11 cellular contexts compared by ENCODE assay signal in genomic region chr12:124481257-124481750, GRCh38.
DNase-seq lines count a peak whose midpoint lies in the region; ATAC-seq and TF ChIP-seq lines count a peak whose summit lies in the region.
"Had no signal": no experiment of that assay in that cellular context is flagged by ENCODE, and none has a peak within 500 bp of the region (broad histone marks: within the 10 kb centered on the region; RNA-seq: fewer than 3 reads in every experiment).

No MANE protein-coding gene starts in this region.

- peak overlapping the region; percentile 43 for H2AFZ ChIP-seq in IMR-90 (replicated peaks; ENCODE audit: low read length, poor library complexity)

- ATAC-seq in CD8-positive, alpha-beta T cell, result no peak
- no peak for ATAC-seq in IMR-90 (ENCODE audit: low read depth)
- ATAC-seq in central memory CD8-positive, alpha-beta T cell (replicated peaks; ENCODE audit: extremely low read depth, poor library complexity, severe bottlenecking), result no peak
- no peak for ATAC-seq in T-cell (replicated peaks in 1 of 4)

- H3K27ac Mint-ChIP-seq in CD8-positive, alpha-beta T cell, result peak overlapping the region; percentile 49
- peak overlapping the region; percentile 82 for H3K27ac Mint-ChIP-seq in central memory CD8-positive, alpha-beta T cell (ENCODE audit: low read depth)
- H3K27ac Mint-ChIP-seq in nephron (peak overlapping the region; percentile 47 to 90 (median 60)), T-cell (peak overlapping the region in 1 of 2 donors; percentile 4)

- H3K4ac ChIP-seq in IMR-90 (ENCODE audit: low read depth, low read length), result no peak overlapping the region

- in situ Hi-C loops in IMR-90 (cut with MboI; ENCODE audit: low sequenced_read_pairs), result no loop called here

- H3K27me3 ChIP-seq in CD8-positive, alpha-beta T cell (ENCODE audit: insufficient read depth, low read length), result no peaks in the 10 kb centered on the region
- H3K27me3 ChIP-seq in IMR-90 (ENCODE audit: control insufficient read depth, insufficient read depth, low read length), result no peaks in the 10 kb centered on the region

- no peak overlapping the region for H3K4me3 Mint-ChIP-seq in CD8-positive, alpha-beta T cell
- H3K4me3 Mint-ChIP-seq in central memory CD8-positive, alpha-beta T cell, result peak overlapping the region; percentile 65
- H3K4me3 Mint-ChIP-seq in nephron, result no peak overlapping the region
- H3K4me3 Mint-ChIP-seq in T-cell, result peak overlapping the region in 1 of 3 donors; percentile 23

- H3K9ac ChIP-seq in IMR-90 (ENCODE audit: low read depth, low read length), result no peak overlapping the region

- H3K56ac ChIP-seq in IMR-90 (ENCODE audit: extremely low read depth, insufficient read depth, low read length), result no peak overlapping the region

- BruUV-seq in IMR-90 (replicated peaks; lab: Mats Ljungman, UMichigan), result no TSS peak

- 93% methylated on average over 10 of the region's 17 CpGs; no CpG with 5 or more reads in 1 of the 2 experiments for WGBS in IMR-90 (ENCODE audit: extremely low coverage in 2 of 2, insufficient read length in 1 of 2), 2 experiments

- H2AK5ac ChIP-seq in IMR-90 (ENCODE audit: low read depth, low read length), result no peak overlapping the region

- H3K27me3 Mint-ChIP-seq in CD8-positive, alpha-beta T cell (ENCODE audit: low read depth), result no peaks in the 10 kb centered on the region
- H3K27me3 Mint-ChIP-seq in central memory CD8-positive, alpha-beta T cell, result no peaks in the 10 kb centered on the region
- no peaks in the 10 kb centered on the region for H3K27me3 Mint-ChIP-seq in nephron (ENCODE audit: low read depth)
- no peaks in the 10 kb centered on the region for H3K27me3 Mint-ChIP-seq in T-cell

- TF ChIP-seq POLR2A in IMR-90 (IDR thresholded peaks at IDR 0.05; ENCODE audit: low read depth, low read length), result no peak

- no peak overlapping the region for H3K18ac ChIP-seq in IMR-90 (ENCODE audit: low read depth, low read length)

- H3K9me3 Mint-ChIP-seq in CD8-positive, alpha-beta T cell, result no peaks in the 10 kb centered on the region
- H3K9me3 Mint-ChIP-seq in central memory CD8-positive, alpha-beta T cell, result no peaks in the 10 kb centered on the region
- H3K9me3 Mint-ChIP-seq in nephron (no peaks in the 10 kb centered on the region), T-cell (no peaks in the 10 kb centered on the region)

- TF ChIP-seq RAD21 in IMR-90 (IDR thresholded peaks at IDR 0.05; ENCODE audit: low read length), result no peak

- no peak overlapping the region for H2BK20ac ChIP-seq in IMR-90 (ENCODE audit: low read depth, low read length)

- no peak overlapping the region for H2BK120ac ChIP-seq in IMR-90 (ENCODE audit: low read depth, low read length)

- H3K4me1 Mint-ChIP-seq in CD8-positive, alpha-beta T cell (ENCODE audit: low read depth), result peaks cover 34% of the 10 kb centered on the region
- peaks cover 46% of the 10 kb centered on the region for H3K4me1 Mint-ChIP-seq in central memory CD8-positive, alpha-beta T cell
- peaks cover 33% of the 10 kb centered on the region for H3K4me1 Mint-ChIP-seq in nephron
- H3K4me1 Mint-ChIP-seq in T-cell, result peaks cover 24 to 42% (median 30%) of the 10 kb centered on the region in 3 donors

- H3K9me3 ChIP-seq in CD8-positive, alpha-beta T cell (ENCODE audit: low read length), result no peaks in the 10 kb centered on the region
- H3K9me3 ChIP-seq in IMR-90 (ENCODE audit: control insufficient read depth, insufficient read depth, low read length), result no peaks in the 10 kb centered on the region

- DNase-seq in CD8-positive, alpha-beta T cell, result no peak
- DNase-seq in IMR-90 (no peak), NCI-H526 (lab: John Stamatoyannopoulos, UW) (no peak), NCI-H2196 treated with DMSO at 0.1 percent for 48 hours (lab: John Stamatoyannopoulos, UW; ENCODE audit: unreplicated experiment) (no peak), T-cell (no peak), germinal center (ENCODE audit: low spot score) (no peak)
- no peak for DNase-seq in central memory CD8-positive, alpha-beta T cell (ENCODE audit: low spot score in 2 of 2)
- DNase-seq: activated naive CD4-positive, alpha-beta T cell treated with Interleukin-2 at 50 U/mL for 16 hours; T-helper 9 cell had no signal

- intact Hi-C loops in CD8-positive, alpha-beta T cell (cut with DNase I, micrococcal nuclease), result no loop called here
- intact Hi-C loops in IMR-90 (cut with micrococcal nuclease), result no loop called here

- peaks cover 8% of the 10 kb centered on the region for H3K9me1 ChIP-seq in IMR-90 (ENCODE audit: insufficient read depth, low read length)

- no peak overlapping the region for H2AK9ac ChIP-seq in IMR-90 (replicated peaks; ENCODE audit: low read depth, low read length, poor library complexity)

- peaks cover 4% of the 10 kb centered on the region for H3K4me1 ChIP-seq in CD8-positive, alpha-beta T cell (ENCODE audit: insufficient read depth, low read length)
- peaks cover 7% of the 10 kb centered on the region; the same call in 1 of the 2 replicates for H3K4me1 ChIP-seq in IMR-90 (ENCODE audit: control insufficient read depth, insufficient read depth, low read length)

- dilution Hi-C loops in IMR-90 (cut with HindIII; ENCODE audit: low sequenced_read_pairs, unreplicated experiment), result no loop called here

- peaks cover 66% of the 10 kb centered on the region for H3K36me3 Mint-ChIP-seq in CD8-positive, alpha-beta T cell
- H3K36me3 Mint-ChIP-seq in central memory CD8-positive, alpha-beta T cell (ENCODE audit: insufficient read depth), result peaks cover 7% of the 10 kb centered on the region
- peaks cover 40% of the 10 kb centered on the region for H3K36me3 Mint-ChIP-seq in nephron (ENCODE audit: low read depth)
- peaks cover 48% of the 10 kb centered on the region for H3K36me3 Mint-ChIP-seq in T-cell

- peaks cover 26 to 79% of the 10 kb centered on the region in 2 experiments for H3K79me1 ChIP-seq in IMR-90 (ENCODE audit: low read depth in 1 of 2, low read length in 2 of 2)

- CTCF ChIA-PET in CD8-positive, alpha-beta T cell (lab: Charles Lee), result no interaction called here
- CTCF ChIA-PET in IMR-90 (lab: Yijun Ruan, JAX), result no interaction called here
- CTCF ChIA-PET in T-cell (lab: Charles Lee), result no interaction called here

- no peak overlapping the region for H4K8ac ChIP-seq in IMR-90 (ENCODE audit: low read depth in 2 of 2, low read length in 2 of 2)

- H2BK15ac ChIP-seq in IMR-90 (ENCODE audit: low read depth, low read length), result no peak overlapping the region

- H3K23ac ChIP-seq in IMR-90 (ENCODE audit: low read depth, low read length), result no peak overlapping the region

- no peak overlapping the region for H4K91ac ChIP-seq in IMR-90 (ENCODE audit: insufficient read depth, low read depth, low read length)

- H4K5ac ChIP-seq in IMR-90 (ENCODE audit: low read depth, low read length), result no peak overlapping the region

- POLR2A ChIA-PET in CD8-positive, alpha-beta T cell (lab: Charles Lee), result interaction anchor here (0.6 kb wide), 1 partner anchor 121 kb away, joined by 3 read pairs; no protein-coding TSS in a partner anchor
- POLR2A ChIA-PET in IMR-90 (lab: Charles Lee; ENCODE audit: unreplicated experiment) (no interaction called here), T-cell (lab: Charles Lee) (no interaction called here)

- no peak overlapping the region for H3K4me2 ChIP-seq in IMR-90 (ENCODE audit: low read depth, low read length)

- TF ChIP-seq CTCF in CD8-positive, alpha-beta T cell (IDR thresholded peaks at IDR 0.05), result no peak
- TF ChIP-seq CTCF in IMR-90 (conservative IDR thresholded peaks at IDR 0.05; ENCODE audit: low read depth, low read length) (no peak), nephron (IDR thresholded peaks at IDR 0.05; ENCODE audit: unreplicated experiment in 3 of 3) (no peak)

- H3K27ac ChIP-seq in CD8-positive, alpha-beta T cell (ENCODE audit: low read depth, low read length), result no peak overlapping the region
- H3K27ac ChIP-seq in IMR-90 (ENCODE audit: insufficient read depth, low read length), result no peak overlapping the region
- H3K27ac ChIP-seq: HL-60 had no signal

- peaks cover 66% of the 10 kb centered on the region for H4K20me1 ChIP-seq in IMR-90 (ENCODE audit: insufficient read depth, low read length)

- no peak overlapping the region for H3K14ac ChIP-seq in IMR-90 (replicated peaks; ENCODE audit: low read depth, low read length)

- peaks cover 10% of the 10 kb centered on the region for H3K36me3 ChIP-seq in CD8-positive, alpha-beta T cell (ENCODE audit: insufficient read depth, low read length)
- H3K36me3 ChIP-seq in IMR-90 (ENCODE audit: control insufficient read depth, insufficient read depth, low read length), result peaks cover 57% of the 10 kb centered on the region

- no peak overlapping the region for H2BK5ac ChIP-seq in IMR-90 (ENCODE audit: low read depth, low read length, poor library complexity, severe bottlenecking)

- H3K4me3 ChIP-seq in CD8-positive, alpha-beta T cell (ENCODE audit: low read depth, low read length), result no peak overlapping the region
- no peak overlapping the region for H3K4me3 ChIP-seq in IMR-90 (ENCODE audit: insufficient read depth, low read depth, low read length)

TF ChIP-seq in IMR-90, 13 proteins besides CTCF, POLR2A, EP300 and RAD21:
- no peak for TF ChIP-seq USF2 (IDR thresholded peaks at IDR 0.05; ENCODE audit: low read depth, low read length)
- no peak for TF ChIP-seq MAFK (IDR thresholded peaks at IDR 0.05; ENCODE audit: low read depth, low read length)
- TF ChIP-seq NFE2L2 (IDR thresholded peaks at IDR 0.05; ENCODE audit: low read depth, low read length), result no peak
- TF ChIP-seq SMC3 (IDR thresholded peaks at IDR 0.05; ENCODE audit: low read depth, low read length), result no peak
- TF ChIP-seq BHLHE40 (IDR thresholded peaks at IDR 0.05; ENCODE audit: low read depth, low read length), result no peak
- no peak for TF ChIP-seq MAZ (IDR thresholded peaks at IDR 0.05; ENCODE audit: borderline replicate concordance, low read depth, low read length)
- no peak for TF ChIP-seq MXI1 (IDR thresholded peaks at IDR 0.05; ENCODE audit: borderline replicate concordance, low read depth, low read length)
- no peak for TF ChIP-seq CHD1 (IDR thresholded peaks at IDR 0.05; ENCODE audit: low read depth, low read length)
